10 cellular contexts compared by ENCODE assay signal in genomic region chr1:28244549-28245251, GRCh38. TPM values are rescaled to one million over a fixed set of nuclear protein-coding genes. Genes with fewer than 3 reads are reported as not detected.
A peak's percentile ranks its signal among the peaks of the same experiment; 100 is the strongest.
DNase-seq lines count a peak whose midpoint lies in the region; ATAC-seq and TF ChIP-seq lines count a peak whose summit lies in the region.
"Had no signal": no experiment of that assay in that cellular context is flagged by ENCODE, and none has a peak within 500 bp of the region (broad histone marks: within the 10 kb centered on the region; RNA-seq: fewer than 3 reads in every experiment).

No MANE protein-coding gene starts in this region.

- no peaks in the 10 kb centered on the region for H3K27me3 Mint-ChIP-seq in CD8-positive, alpha-beta memory T cell
- no peaks in the 10 kb centered on the region for H3K27me3 Mint-ChIP-seq in activated naive CD8-positive, alpha-beta T cell

- no peak overlapping the region for H3K27ac ChIP-seq in CD8-positive, alpha-beta memory T cell (ENCODE audit: low read depth, low read length)
- peak overlapping the region; percentile 45 for H3K27ac ChIP-seq in muscle layer of duodenum (ENCODE audit: low read length)
- no peak overlapping the region for H3K27ac ChIP-seq in WERI-Rb-1
- H3K27ac ChIP-seq: foreskin keratinocyte had no signal

- no peak for TF ChIP-seq CTCF in WERI-Rb-1 (IDR thresholded peaks at IDR 0.05; ENCODE audit: low read depth, low read length)

- H3K36me3 Mint-ChIP-seq in CD8-positive, alpha-beta memory T cell, result peaks cover 0 to 6% (median 0%) of the 10 kb centered on the region in 3 donors
- no peaks in the 10 kb centered on the region for H3K36me3 Mint-ChIP-seq in activated naive CD8-positive, alpha-beta T cell

- H3K4me3 Mint-ChIP-seq in CD8-positive, alpha-beta memory T cell, result peak overlapping the region in 6 of 7 donors; percentile 77 to 84 (median 80)
- peak overlapping the region; percentile 69 for H3K4me3 Mint-ChIP-seq in activated naive CD8-positive, alpha-beta T cell

- POLR2A ChIA-PET in CD8-positive, alpha-beta memory T cell (lab: Charles Lee), result interaction anchor here (0.7 to 5.5 kb wide), 4 partner anchors 9 to 153 kb away, joined by 3 to 66 read pairs (median 14); partner anchors contain the start of genes ATP5IF1 and MED18

- peak overlapping the region; percentile 74 to 100 (median 95) for H3K27ac Mint-ChIP-seq in CD8-positive, alpha-beta memory T cell
- H3K27ac Mint-ChIP-seq in activated naive CD8-positive, alpha-beta T cell, result peak overlapping the region; percentile 94

- DNase-seq in CD8-positive, alpha-beta memory T cell, result no peak
- no peak for DNase-seq in WERI-Rb-1
- DNase-seq in ureter (ENCODE audit: low spot score), result no peak
- no peak for DNase-seq in activated CD4-positive, CD25-positive, alpha-beta regulatory T cell treated with anti-CD3 and anti-CD28 coated beads, Interleukin-2, amount 50 U/mL, for 72 hours
- DNase-seq: caudate nucleus, foreskin keratinocyte had no signal

- peak; percentile 30 for ATAC-seq in HG02852 (IDR thresholded peaks at IDR 0.05; ENCODE audit: unreplicated experiment)
- ATAC-seq in HG03439 (IDR thresholded peaks at IDR 0.05; ENCODE audit: unreplicated experiment), result no peak
- ATAC-seq: foreskin keratinocyte had no signal

- no peak overlapping the region for H3K4me3 ChIP-seq in CD8-positive, alpha-beta memory T cell (ENCODE audit: low read length)
- H3K4me3 ChIP-seq in muscle layer of duodenum (ENCODE audit: low read depth in 1 of 2, low read length in 2 of 2), result no peak overlapping the region
- no peak overlapping the region for H3K4me3 ChIP-seq in WERI-Rb-1 (ENCODE audit: low read depth, low read length)

- H3K36me3 ChIP-seq in CD8-positive, alpha-beta memory T cell (ENCODE audit: insufficient read depth, low read length), result no peaks in the 10 kb centered on the region
- H3K36me3 ChIP-seq in muscle layer of duodenum (ENCODE audit: control insufficient read depth in 1 of 2, insufficient read depth in 2 of 2, low read length in 2 of 2) (no peaks in the 10 kb centered on the region), WERI-Rb-1 (no peaks in the 10 kb centered on the region)

- no peaks in the 10 kb centered on the region for H3K9me3 Mint-ChIP-seq in CD8-positive, alpha-beta memory T cell
- H3K9me3 Mint-ChIP-seq in activated naive CD8-positive, alpha-beta T cell (ENCODE audit: low read depth), result no peaks in the 10 kb centered on the region

- CTCF ChIA-PET in CD8-positive, alpha-beta memory T cell (lab: Charles Lee), result interaction anchor here (0.6 to 4.9 kb wide), 4 partner anchors 7 to 133 kb away, joined by 3 to 38 read pairs (median 4); partner anchors contain the start of gene ATP5IF1

- peaks cover 48 to 57% (median 56%) of the 10 kb centered on the region in 3 donors for H3K4me1 Mint-ChIP-seq in CD8-positive, alpha-beta memory T cell
- H3K4me1 Mint-ChIP-seq in activated naive CD8-positive, alpha-beta T cell (ENCODE audit: low read depth), result peaks cover 54% of the 10 kb centered on the region

- H3K27me3 ChIP-seq in CD8-positive, alpha-beta memory T cell (ENCODE audit: insufficient read depth, low read length, poor library complexity, severe bottlenecking), result no peaks in the 10 kb centered on the region
- H3K27me3 ChIP-seq in muscle layer of duodenum (ENCODE audit: low read depth, low read length), result no peaks in the 10 kb centered on the region
- no peaks in the 10 kb centered on the region for H3K27me3 ChIP-seq in WERI-Rb-1 (ENCODE audit: insufficient read depth, low read depth, severe bottlenecking)
- H3K27me3 ChIP-seq: foreskin keratinocyte had no signal

- H3K9me3 ChIP-seq in CD8-positive, alpha-beta memory T cell (ENCODE audit: low read length), result no peaks in the 10 kb centered on the region
- no peaks in the 10 kb centered on the region for H3K9me3 ChIP-seq in muscle layer of duodenum (ENCODE audit: control insufficient read depth in 1 of 2, low read length in 2 of 2)
- H3K9me3 ChIP-seq in WERI-Rb-1 (ENCODE audit: severe bottlenecking), result no peaks in the 10 kb centered on the region

- H3K4me1 ChIP-seq in CD8-positive, alpha-beta memory T cell (ENCODE audit: insufficient read depth, low read length), result peaks cover 59% of the 10 kb centered on the region
- peaks cover 22 to 29% of the 10 kb centered on the region in 2 donors for H3K4me1 ChIP-seq in muscle layer of duodenum (ENCODE audit: control insufficient read depth in 1 of 2, insufficient read depth in 2 of 2, low read length in 2 of 2)

RNA-seq across cellular contexts. Expression of gene ATP5IF1, which starts 8.8 kb away (rescaled TPM):
- 100 to 1,000 TPM; 135 to 139 TPM for total RNA-seq in CD8-positive, alpha-beta memory T cell
- polyA plus RNA-seq in CD8-positive, alpha-beta memory T cell, result 538 TPM
- total RNA-seq in ureter, result 128 TPM

RNA-seq across cellular contexts. Expression of gene DNAJC8, which starts 11.9 kb away (rescaled TPM):
- 100 to 1,000 TPM in 1 of 2 experiments, 10 to 100 TPM in 1; 98.4 to 104 TPM for total RNA-seq in CD8-positive, alpha-beta memory T cell
- polyA plus RNA-seq in CD8-positive, alpha-beta memory T cell, result 172 TPM
- 67.4 TPM for total RNA-seq in ureter

RNA-seq across cellular contexts. Expression of gene SESN2, which starts 14.6 kb away (rescaled TPM):
- total RNA-seq in CD8-positive, alpha-beta memory T cell, result 10 to 100 TPM; 19.0 to 19.8 TPM
- 13.1 TPM for polyA plus RNA-seq in CD8-positive, alpha-beta memory T cell
- total RNA-seq in ureter, result 20.4 TPM
